14 cellular contexts compared by ENCODE assay signal in the genomic region with DNA sequence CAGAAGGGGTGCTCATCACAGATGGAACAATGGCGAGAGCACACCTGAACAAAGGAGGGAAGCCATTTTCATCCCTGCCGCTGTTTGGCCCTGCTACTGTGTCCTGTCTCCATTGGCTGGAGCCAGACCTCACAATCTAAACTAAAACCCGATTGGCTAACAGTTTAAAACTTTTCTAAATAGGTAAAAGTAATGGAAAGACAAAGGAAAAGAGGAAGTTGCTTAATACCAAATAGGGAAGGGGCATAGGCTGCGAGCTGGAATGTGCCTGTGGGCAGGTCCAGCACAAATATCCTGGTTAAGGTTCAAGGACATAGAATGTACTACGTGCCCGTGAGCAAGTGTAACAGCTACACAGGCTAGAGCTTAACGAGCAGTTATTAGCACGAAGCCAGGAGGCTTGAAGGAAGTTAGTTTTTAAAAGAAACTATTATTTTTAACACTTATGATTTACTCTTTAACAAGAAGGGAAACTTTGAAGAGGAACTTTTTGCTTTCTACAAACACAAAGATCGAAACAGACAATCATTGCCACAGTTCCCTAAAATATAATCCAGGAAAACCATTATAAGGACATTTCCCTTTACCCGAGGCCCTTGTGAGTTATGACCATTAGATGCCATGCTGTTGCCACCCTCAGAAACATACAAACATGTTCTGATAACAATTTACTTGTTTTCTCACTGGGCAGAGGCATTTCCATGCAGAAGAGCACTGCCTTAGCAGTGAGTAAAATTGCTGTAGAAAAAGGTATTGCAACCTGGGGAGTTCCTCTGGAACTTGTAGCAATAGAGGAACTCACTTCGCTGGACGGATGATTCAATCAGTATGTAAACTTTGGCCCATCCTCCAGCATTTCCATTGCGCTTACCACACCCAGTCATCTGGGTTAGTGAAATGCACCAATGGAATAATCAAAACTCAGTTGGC. TPM values are rescaled to one million over a fixed set of nuclear protein-coding genes. Genes with fewer than 3 reads are reported as not detected.
DNase-seq lines count a peak whose midpoint lies in the region; ATAC-seq, FAIRE-seq and TF ChIP-seq lines count a peak whose summit lies in the region.
"Had no signal": no experiment of that assay in that cellular context is flagged by ENCODE, and none has a peak within 500 bp of the region (broad histone marks: within the 10 kb centered on the region; RNA-seq: fewer than 3 reads in every experiment).

No MANE protein-coding gene starts in this region.

- DNase-seq in AML-193 (lab: John Stamatoyannopoulos, UW) (peak; percentile 85 to 88), NCI-H460 (ENCODE audit: extremely low read depth, low read depth) (peak; percentile 62), astrocyte (ENCODE audit: low read depth) (no peak), GM10266 (ENCODE audit: extremely low spot score) (no peak), dedifferentiated amniotic fluid mesenchymal stem cell (ENCODE audit: extremely low spot score) (no peak)
- no peak for DNase-seq in activated naive CD4-positive, alpha-beta T cell treated with anti-CD3 and anti-CD28 coated beads, Interleukin-2, amount 50 U/mL, for 72 hours (ENCODE audit: low spot score in 2 of 2)
- no peak for DNase-seq in activated naive CD4-positive, alpha-beta T cell treated with anti-CD3 and anti-CD28 coated beads, Interleukin-2, amount 10 ng/mL, durations not matched to agents 7 days and 5 days
- DNase-seq: effector CD4-positive, alpha-beta T cell; EL; hypothalamus; NCI-H510A; stimulated activated CD4-positive, alpha-beta T cell treated with anti-CD3 and anti-CD28 coated beads, Interleukin-12 subunit alpha, Interleukin-12 subunit beta, amount 100 ng/mL, for 4 hours had no signal

- CTCF ChIA-PET in activated naive CD4-positive, alpha-beta T cell treated with anti-CD3 and anti-CD28 coated beads, Interleukin-2, amount 10 ng/mL, durations not matched to agents 7 days and 5 days (lab: Charles Lee): interaction anchor here (1.1 to 7.3 kb wide), 3 partner anchors 76 to 78 kb away, joined by 3 to 93 read pairs (median 7); a partner anchor contains a TSS

- H2AFZ ChIP-seq in astrocyte (ENCODE audit: low read depth, low read length): no peak overlapping the region

- no peak overlapping the region for H3K27ac ChIP-seq in astrocyte (ENCODE audit: low read depth, low read length)
- peak overlapping the region; percentile 28 to 63 for H3K27ac ChIP-seq in liver (ENCODE audit: low read depth in 1 of 2, low read length in 2 of 2)

- H3K79me2 ChIP-seq in astrocyte (ENCODE audit: insufficient read depth, low read length): no peaks in the 10 kb centered on the region

- H3K4me3 ChIP-seq in astrocyte (ENCODE audit: insufficient read depth, low read depth, low read length): no peak overlapping the region
- no peak overlapping the region for H3K4me3 ChIP-seq in liver (ENCODE audit: low read depth in 1 of 3, low read length in 3 of 3)

- no peak for ATAC-seq in activated naive CD4-positive, alpha-beta T cell treated with anti-CD3 and anti-CD28 coated beads, Interleukin-2, amount 50 U/mL, for 72 hours
- ATAC-seq: natural killer cell treated with Interleukin-12 subunit alpha and Interleukin-12 subunit beta and Interleukin-15 and Interleukin-18, amount 100 ng/mL, for 72 hours had no signal

- H3K27me3 ChIP-seq in astrocyte (ENCODE audit: insufficient read depth, low read length) (no peaks in the 10 kb centered on the region), liver (ENCODE audit: control insufficient read depth in 4 of 4, insufficient read depth in 4 of 4, low read length in 3 of 4) (no peaks in the 10 kb centered on the region)

- no peaks in the 10 kb centered on the region for H4K20me1 ChIP-seq in astrocyte (ENCODE audit: insufficient read depth, low read length)

- H3K27ac Mint-ChIP-seq in astrocyte (ENCODE audit: unreplicated experiment): no peak overlapping the region
- no peak overlapping the region for H3K27ac Mint-ChIP-seq in activated naive CD4-positive, alpha-beta T cell treated with anti-CD3 and anti-CD28 coated beads, Interleukin-2, amount 50 U/mL, for 72 hours
- no peak overlapping the region for H3K27ac Mint-ChIP-seq in activated naive CD4-positive, alpha-beta T cell treated with anti-CD3 and anti-CD28 coated beads, Interleukin-2, amount 10 ng/mL, durations not matched to agents 7 days and 5 days
- H3K27ac Mint-ChIP-seq: natural killer cell treated with Interleukin-12 subunit alpha and Interleukin-12 subunit beta and Interleukin-15 and Interleukin-18, amount 100 ng/mL, for 72 hours had no signal

- H3K4me1 ChIP-seq in astrocyte (ENCODE audit: insufficient read depth, low read length): peaks cover 30% of the 10 kb centered on the region
- peaks cover 0 to 36% (median 14%) of the 10 kb centered on the region in 4 donors for H3K4me1 ChIP-seq in liver (ENCODE audit: control insufficient read depth in 4 of 4, insufficient read depth in 4 of 4, low read length in 3 of 4)

- TF ChIP-seq CTCF in astrocyte (IDR thresholded peaks at IDR 0.05; ENCODE audit: insufficient read depth, low read depth, low read length) (no peak), liver (IDR thresholded peaks at IDR 0.05; ENCODE audit: low read depth, low read length, missing input control) (peak; percentile 28), GM10266 (IDR thresholded peaks at IDR 0.05; ENCODE audit: control insufficient read depth, insufficient read depth, low read depth, missing control alignments) (no peak)

- H3K4me1 Mint-ChIP-seq in astrocyte (ENCODE audit: low read depth, unreplicated experiment): peaks cover 19% of the 10 kb centered on the region
- H3K4me1 Mint-ChIP-seq in activated naive CD4-positive, alpha-beta T cell treated with anti-CD3 and anti-CD28 coated beads, Interleukin-2, amount 10 ng/mL, durations not matched to agents 7 days and 5 days: peaks cover 57% of the 10 kb centered on the region

- TF ChIP-seq RAD21 in liver (IDR thresholded peaks at IDR 0.05): peak in 1 of 2 donors; percentile 21

- H3K36me3 Mint-ChIP-seq in astrocyte (ENCODE audit: low read depth, unreplicated experiment): peaks cover 2% of the 10 kb centered on the region
- peaks cover 0 to 9% of the 10 kb centered on the region in 2 donors for H3K36me3 Mint-ChIP-seq in activated naive CD4-positive, alpha-beta T cell treated with anti-CD3 and anti-CD28 coated beads, Interleukin-2, amount 50 U/mL, for 72 hours
- H3K36me3 Mint-ChIP-seq in activated naive CD4-positive, alpha-beta T cell treated with anti-CD3 and anti-CD28 coated beads, Interleukin-2, amount 10 ng/mL, durations not matched to agents 7 days and 5 days: no peaks in the 10 kb centered on the region
- H3K36me3 Mint-ChIP-seq: natural killer cell treated with Interleukin-12 subunit alpha and Interleukin-12 subunit beta and Interleukin-15 and Interleukin-18, amount 100 ng/mL, for 72 hours had no signal

- peaks cover 3% of the 10 kb centered on the region for H3K9me3 Mint-ChIP-seq in astrocyte (ENCODE audit: unreplicated experiment)
- no peaks in the 10 kb centered on the region for H3K9me3 Mint-ChIP-seq in activated naive CD4-positive, alpha-beta T cell treated with anti-CD3 and anti-CD28 coated beads, Interleukin-2, amount 50 U/mL, for 72 hours
- H3K9me3 Mint-ChIP-seq in activated naive CD4-positive, alpha-beta T cell treated with anti-CD3 and anti-CD28 coated beads, Interleukin-2, amount 10 ng/mL, durations not matched to agents 7 days and 5 days: no peaks in the 10 kb centered on the region
- H3K9me3 Mint-ChIP-seq: natural killer cell treated with Interleukin-12 subunit alpha and Interleukin-12 subunit beta and Interleukin-15 and Interleukin-18, amount 100 ng/mL, for 72 hours had no signal

- no peak overlapping the region for H3K4me2 ChIP-seq in astrocyte (ENCODE audit: low read length)

- H3K4me3 Mint-ChIP-seq in astrocyte (ENCODE audit: unreplicated experiment): peak overlapping the region; percentile 46
- H3K4me3 Mint-ChIP-seq in activated naive CD4-positive, alpha-beta T cell treated with anti-CD3 and anti-CD28 coated beads, Interleukin-2, amount 10 ng/mL, durations not matched to agents 7 days and 5 days: no peak overlapping the region
- H3K4me3 Mint-ChIP-seq: natural killer cell treated with Interleukin-12 subunit alpha and Interleukin-12 subunit beta and Interleukin-15 and Interleukin-18, amount 100 ng/mL, for 72 hours had no signal

- 36% methylated on average over 13 of the region's 13 CpGs for WGBS in liver

- FAIRE-seq in astrocyte (lab: Jason Lieb, UNC): no peak

- H3K36me3 ChIP-seq in astrocyte (ENCODE audit: insufficient read depth, low read length): no peaks in the 10 kb centered on the region
- H3K36me3 ChIP-seq in liver (ENCODE audit: control insufficient read depth in 4 of 4, insufficient read depth in 3 of 4, low read depth in 1 of 4, low read length in 3 of 4): no peaks in the 10 kb centered on the region

- peaks cover 16% of the 10 kb centered on the region for H3K27me3 Mint-ChIP-seq in astrocyte (ENCODE audit: low read depth, unreplicated experiment)
- no peaks in the 10 kb centered on the region for H3K27me3 Mint-ChIP-seq in activated naive CD4-positive, alpha-beta T cell treated with anti-CD3 and anti-CD28 coated beads, Interleukin-2, amount 10 ng/mL, durations not matched to agents 7 days and 5 days
- H3K27me3 Mint-ChIP-seq: natural killer cell treated with Interleukin-12 subunit alpha and Interleukin-12 subunit beta and Interleukin-15 and Interleukin-18, amount 100 ng/mL, for 72 hours had no signal

- H3K9ac ChIP-seq in astrocyte (ENCODE audit: low read length): no peak overlapping the region
- no peak overlapping the region for H3K9ac ChIP-seq in liver (ENCODE audit: low read depth in 1 of 2, low read length in 2 of 2)

- no peaks in the 10 kb centered on the region for H3K9me3 ChIP-seq in astrocyte (ENCODE audit: insufficient read depth, low read depth, low read length)
- no peaks in the 10 kb centered on the region for H3K9me3 ChIP-seq in liver (ENCODE audit: control insufficient read depth in 4 of 4, low read length in 3 of 4)

TF ChIP-seq in liver, 16 proteins besides CTCF, POLR2A, EP300 and RAD21 (continues in another document):
- peak; percentile 89 for TF ChIP-seq SP1 (IDR thresholded peaks at IDR 0.05)

RNA-seq across cellular contexts. Expression of a gene that starts 4.8 kb away (rescaled TPM):
- total RNA-seq in NCI-H460 (2014; rRNA removed; shearing (Covaris generic)): 139 and 145 TPM in 2 replicates
- polyA plus RNA-seq in NCI-H460 (2014; cell fraction: nucleus; rRNA removed): 73.1 and 105 TPM in 2 replicates
- 208 and 240 TPM in 2 replicates for total RNA-seq in astrocyte
- total RNA-seq in liver: 10 to 100 TPM; 86.8 to 94.0 TPM
- 10 to 100 TPM; 62.0 to 72.8 TPM for polyA plus RNA-seq in liver
- total RNA-seq in activated naive CD4-positive, alpha-beta T cell treated with anti-CD3 and anti-CD28 coated beads, Interleukin-2, amount 50 U/mL, for 72 hours: 10 to 100 TPM; 61.7 to 99.8 TPM

RNA-seq across cellular contexts. Expression of a gene that starts 42.4 kb away (rescaled TPM):
- 0.84 and 0.92 TPM in 2 replicates for total RNA-seq in NCI-H460 (2014; rRNA removed; shearing (Covaris generic))
- 0.88 and 3.6 TPM in 2 replicates for polyA plus RNA-seq in NCI-H460 (2014; cell fraction: nucleus; rRNA removed)
- total RNA-seq in astrocyte (0.61 TPM in 1 of 2 replicates, not detected in the other), liver (10 to 100 TPM; 33.8 to 50.6 TPM)
- polyA plus RNA-seq in liver: 10 to 100 TPM in 1 of 2 donors, 1 to 10 TPM in 1; 9.6 to 23.6 TPM
- total RNA-seq in activated naive CD4-positive, alpha-beta T cell treated with anti-CD3 and anti-CD28 coated beads, Interleukin-2, amount 50 U/mL, for 72 hours: 100 to 1,000 TPM; 151 to 272 TPM

Comparison
In these comparisons a context has a peak if more than half of its experiments do, and no peak if none do; other contexts are left out.
1. DNase-seq: peak in AML-193 (2 of 2) and NCI-H460 (single experiment); none in astrocyte (single experiment), activated naive CD4-positive, alpha-beta T cell treated with anti-CD3 and anti-CD28 coated beads, Interleukin-2, amount 50 U/mL, for 72 hours (0 of 2), GM10266 (single experiment), activated naive CD4-positive, alpha-beta T cell treated with anti-CD3 and anti-CD28 coated beads, Interleukin-2, amount 10 ng/mL, durations not matched to agents 7 days and 5 days (single experiment) and dedifferentiated amniotic fluid mesenchymal stem cell (single experiment).
2. RNA of a gene that starts 42.4 kb away (total RNA-seq): 151 to 272 TPM in activated naive CD4-positive, alpha-beta T cell treated with anti-CD3 and anti-CD28 coated beads, Interleukin-2, amount 50 U/mL, for 72 hours and 33.8 to 50.6 TPM in liver; 0.84 to 0.92 TPM in NCI-H460 and 0.61 TPM in astrocyte; every median in the first group is over 10 times any median in the second.